ENCODE assay signal across 27 cellular contexts in the genomic region with DNA sequence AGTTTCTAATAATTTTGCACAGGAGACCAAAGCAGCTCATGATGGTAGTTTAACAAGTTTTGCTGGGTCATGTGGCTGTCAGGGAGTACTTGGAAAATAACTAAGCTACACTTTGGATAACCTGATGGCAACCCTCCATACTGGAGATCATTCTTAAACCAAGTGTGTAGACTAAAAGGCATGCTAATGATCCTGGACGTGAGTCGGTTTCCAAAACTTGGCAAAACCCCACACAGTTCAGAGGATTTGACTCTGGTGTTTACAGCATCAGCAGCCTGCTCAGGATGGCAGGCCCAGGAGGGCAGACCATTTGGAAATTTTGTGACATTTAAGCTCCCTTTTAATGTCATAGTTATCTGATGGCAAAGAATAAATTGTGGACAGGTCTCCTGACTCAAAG.
"Had no signal": no experiment of that assay in that cellular context is flagged by ENCODE, and none has a peak within 500 bp of the region (broad histone marks: within the 10 kb centered on the region; RNA-seq: fewer than 3 reads in every experiment).

No MANE protein-coding gene starts in this region.

- H3K36me3 ChIP-seq: esophagus squamous epithelium, gastroesophageal sphincter, heart left ventricle, neutrophil, pancreas, right lobe of liver, thoracic aorta, transverse colon, upper lobe of right lung, uterus had no signal

- H3K4me2 ChIP-seq: hepatocyte had no signal

- H3K9me3 ChIP-seq: esophagus squamous epithelium, gastroesophageal sphincter, heart left ventricle, mucosa of descending colon, neutrophil, pancreas, right lobe of liver, thoracic aorta, transverse colon, upper lobe of right lung, uterus had no signal

- H3K27me3 ChIP-seq: esophagus squamous epithelium, foreskin keratinocyte, gastroesophageal sphincter, heart left ventricle, hepatocyte, neutrophil, pancreas, right lobe of liver, transverse colon, upper lobe of right lung, uterus had no signal

- H3K79me2 ChIP-seq: hepatocyte had no signal

- H3K4me3 ChIP-seq: coronary artery, esophagus squamous epithelium, gastroesophageal sphincter, heart left ventricle, hepatocyte, lung, mucosa of descending colon, pancreas, right lobe of liver, thoracic aorta, transverse colon, upper lobe of right lung, uterus had no signal

- ATAC-seq: foreskin keratinocyte; gastroesophageal sphincter; heart left ventricle; left lobe of liver; mucosa of descending colon; natural killer cell treated with Interleukin-12 subunit alpha and Interleukin-12 subunit beta and Interleukin-15 and Interleukin-18, amount 100 ng/mL, for 72 hours; pancreas; right lobe of liver; stimulated activated naive B cell treated with anti-CD40 and anti-IgM and Interleukin-4, amounts not matched to agents 10 μg/mL and 1 μg/mL and 100 μg/mL, for 72 hours; upper lobe of right lung had no signal

- H3K4me1 ChIP-seq: heart left ventricle, pancreas, right lobe of liver, upper lobe of right lung, uterus had no signal

- H2AFZ ChIP-seq: hepatocyte had no signal

- H3K27ac ChIP-seq: coronary artery, esophagus squamous epithelium, foreskin keratinocyte, gastroesophageal sphincter, heart left ventricle, hepatocyte, neutrophil, pancreas, right lobe of liver, transverse colon, upper lobe of right lung, uterus had no signal

- DNase-seq: dermis blood vessel endothelial cell; effector memory CD4-positive, alpha-beta T cell; erythroblast; esophagus squamous epithelium; foreskin keratinocyte; heart left ventricle; kidney; mucosa of descending colon; naive B cell; pancreas; retina; right lobe of liver; small intestine; stimulated activated CD4-positive, alpha-beta T cell treated with anti-CD3 and anti-CD28 coated beads, Interleukin-15, amount 100 ng/mL, for 24 hours; stimulated activated CD4-positive, alpha-beta T cell treated with anti-CD3 and anti-CD28 coated beads, Interleukin-2, amount 100 ng/mL, for 48 hours; stimulated activated naive B cell treated with anti-CD40 and anti-IgM and Interleukin-4, amounts not matched to agents 10 μg/mL and 1 μg/mL and 100 μg/mL, for 72 hours; transverse colon; upper lobe of right lung; uterus had no signal
